Comparison of ENCODE assay signal across 33 cellular contexts in the genomic region with DNA sequence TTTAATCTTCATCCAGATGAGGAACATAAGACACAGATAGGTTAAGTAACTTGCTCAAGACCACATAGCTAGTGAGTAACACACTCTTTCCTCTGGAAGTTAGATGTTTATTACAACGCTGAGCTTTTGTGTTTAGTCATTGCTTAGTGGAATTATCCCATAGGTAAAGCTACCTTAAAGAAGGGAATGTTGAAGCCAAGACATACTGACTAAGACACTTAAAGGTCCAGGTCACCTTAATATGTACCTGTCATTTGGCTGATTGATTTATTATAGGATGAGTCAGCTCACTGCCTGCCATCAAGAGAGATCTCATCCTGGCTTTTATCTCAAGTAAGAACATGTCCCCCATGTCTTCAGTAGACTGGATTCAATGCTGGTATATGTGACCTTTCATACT. TPM values are rescaled to one million over a fixed set of nuclear protein-coding genes. Genes with fewer than 3 reads are reported as not detected.
DNase-seq lines count a peak whose midpoint lies in the region; ATAC-seq, FAIRE-seq and TF ChIP-seq lines count a peak whose summit lies in the region.
"Had no signal": no experiment of that assay in that cellular context is flagged by ENCODE, and none has a peak within 500 bp of the region (broad histone marks: within the 10 kb centered on the region; RNA-seq: fewer than 3 reads in every experiment).

No MANE protein-coding gene starts in this region.

- no peak for TF ChIP-seq EP300 in K562 (IDR thresholded peaks at IDR 0.05; ENCODE audit: low read length)

- H3K9me3 ChIP-seq in HCT116 (ENCODE audit: control insufficient read depth in 1 of 2, insufficient read depth in 1 of 2, low read depth in 1 of 2, low read length in 2 of 2) (no peaks in the 10 kb centered on the region), K562 (replicated peaks; ENCODE audit: control insufficient read depth, insufficient read depth, low read depth, low read length) (no peaks in the 10 kb centered on the region), MG63 (no peaks in the 10 kb centered on the region)
- H3K9me3 ChIP-seq: A549; BLaER1 treated with 17β-estradiol and CSF1 and Interleukin-3, amounts not matched to agents 10 nM and 100 nM had no signal

- TF ChIP-seq CTCF in HCT116 (IDR thresholded peaks at IDR 0.05 in 2 of 3, conservative IDR thresholded peaks at IDR 0.05 in 1 of 3; ENCODE audit: borderline replicate concordance in 1 of 3, insufficient read depth in 1 of 3, low read depth in 2 of 3, low read length in 2 of 3) (no peak), K562 (IDR thresholded peaks at IDR 0.05 in 2 of 3, conservative IDR thresholded peaks at IDR 0.05 in 1 of 3; ENCODE audit: insufficient read depth in 2 of 3, low read depth in 1 of 3, low read length in 3 of 3) (no peak)

- BruUV-seq in HCT116 (replicated peaks; lab: Mats Ljungman, UMichigan) = no TSS peak
- BruUV-seq in K562 (replicated peaks; lab: Mats Ljungman, UMichigan) = no TSS peak

- DNase-seq in HCT116 (ENCODE audit: low read depth, low spot score) = no peak
- DNase-seq in M059J (ENCODE audit: low read depth) = peak; percentile 8
- DNase-seq in K562 (ENCODE audit: extremely low read depth in 1 of 4, low spot score in 3 of 4) = no peak
- DNase-seq in NCI-H2227 (lab: John Stamatoyannopoulos, UW; ENCODE audit: unreplicated experiment) = no peak
- DNase-seq in HT-29 (ENCODE audit: low spot score) = no peak
- DNase-seq in HTR-8/SVneo (ENCODE audit: insufficient read length, low spot score) = no peak
- no peak for DNase-seq in MG63
- DNase-seq: AML-193; CD4-positive, alpha-beta T cell; DMS79; EL; GDM1; GM23248; H7; HFFc6; IMR-90; NCI-H1092 treated with DMSO at 0.1 percent for 48 hours; NCI-H1436; NCI-H187; NCI-H2081 treated with DMSO at 0.1 percent for 48 hours; NCI-H2171; NCI-H524 treated with DMSO at 0.1 percent for 48 hours; NCI-H774; PC-9; SHP77 treated with DMSO at 0.1 percent for 48 hours; SW 1271 had no signal

- H2AFZ ChIP-seq in HCT116 (ENCODE audit: low read depth, low read length, poor library complexity, severe bottlenecking) = no peak overlapping the region
- H2AFZ ChIP-seq in K562 (ENCODE audit: low read depth, low read length) = no peak overlapping the region
- H2AFZ ChIP-seq: GM23248, PC-9 had no signal

- H3K4me1 ChIP-seq in HCT116 (ENCODE audit: control insufficient read depth in 1 of 2, insufficient read depth in 2 of 2, low read length in 2 of 2) = peaks cover 0 to 7% of the 10 kb centered on the region in 2 experiments; a peak in 2 of 4 replicates
- no peaks in the 10 kb centered on the region for H3K4me1 ChIP-seq in K562 (replicated peaks in 1 of 2; ENCODE audit: control insufficient read depth in 2 of 2, insufficient read depth in 2 of 2, low read length in 2 of 2)
- H3K4me1 ChIP-seq: A549 had no signal

- POLR2A ChIA-PET in HCT116 (lab: Charles Lee) (no interaction called here), K562 (lab: Yijun Ruan, JAX) (interaction anchor here (0.8 kb wide), 1 partner anchor 407 kb away, joined by 3 read pairs; no protein-coding TSS in a partner anchor)

- H3K36me3 ChIP-seq in HCT116 (ENCODE audit: control insufficient read depth in 1 of 2, insufficient read depth in 2 of 2, low read length in 2 of 2) = no peaks in the 10 kb centered on the region
- no peaks in the 10 kb centered on the region for H3K36me3 ChIP-seq in K562 (ENCODE audit: control insufficient read depth, insufficient read depth, low read length)
- H3K36me3 ChIP-seq in MG63 = no peaks in the 10 kb centered on the region
- H3K36me3 ChIP-seq: BLaER1 treated with 17β-estradiol and CSF1 and Interleukin-3, amounts not matched to agents 10 nM and 100 nM had no signal

- RAD21 ChIA-PET in HCT116 (lab: Charles Lee; ENCODE audit: low non-redundant PET in 1 of 2, low total read pairs in 2 of 2, uncharacterized antibody in 2 of 2, unreplicated experiment in 2 of 2) = no interaction called here

- H3K4me2 ChIP-seq in HCT116 (ENCODE audit: low read length) (no peak overlapping the region), K562 (ENCODE audit: insufficient read depth, low read length) (no peak overlapping the region)
- H3K4me2 ChIP-seq: A549; BLaER1 treated with 17β-estradiol and CSF1 and Interleukin-3, amounts not matched to agents 10 nM and 100 nM; KMS-11; PC-9 had no signal

- intact Hi-C loops in HCT116 (cut with micrococcal nuclease) (no loop called here), K562 (cut with micrococcal nuclease) (no loop called here)

- no peak overlapping the region for H3K9ac ChIP-seq in HCT116 (ENCODE audit: low read length)
- no peak overlapping the region for H3K9ac ChIP-seq in K562 (ENCODE audit: insufficient read depth in 1 of 2, low read depth in 2 of 2, low read length in 2 of 2)
- H3K9ac ChIP-seq: BLaER1 treated with 17β-estradiol and CSF1 and Interleukin-3, amounts not matched to agents 10 nM and 100 nM; GM23248; KMS-11 had no signal

- CTCF ChIA-PET in HCT116 (lab: Charles Lee) = no interaction called here
- CTCF ChIA-PET in K562 (lab: Yijun Ruan, JAX; ENCODE audit: low intra/inter-chr PET ratio) = no interaction called here

- in situ Hi-C loops in K562 (cut with MboI) = no loop called here

- H3K27ac ChIP-seq in HCT116 (ENCODE audit: low read depth, low read length) (no peak overlapping the region), K562 (ENCODE audit: extremely low read depth, low read depth, low read length) (no peak overlapping the region)
- H3K27ac ChIP-seq: A549; BLaER1 treated with 17β-estradiol and CSF1 and Interleukin-3, amounts not matched to agents 10 nM and 100 nM; GM23248; KMS-11; PC-9; SK-N-MC had no signal

- H3K79me2 ChIP-seq in HCT116 (ENCODE audit: insufficient read depth, low read length) (no peaks in the 10 kb centered on the region), K562 (ENCODE audit: control insufficient read depth, insufficient read depth, low read length) (no peaks in the 10 kb centered on the region)

- H3K9me2 ChIP-seq in HCT116 (ENCODE audit: insufficient read depth) = no peaks in the 10 kb centered on the region

- H3K4me3 ChIP-seq in HCT116 (replicated peaks in 1 of 2; ENCODE audit: low read depth in 1 of 2, low read length in 2 of 2) (no peak overlapping the region), K562 (no peak overlapping the region), MG63 (no peak overlapping the region)
- H3K4me3 ChIP-seq: A549; BLaER1 treated with 17β-estradiol and CSF1 and Interleukin-3, amounts not matched to agents 10 nM and 100 nM; GM12878; GM23248; PC-9; SK-N-MC had no signal

- H3K27me3 ChIP-seq in HCT116 (ENCODE audit: insufficient read depth, low read length) (no peaks in the 10 kb centered on the region), K562 (ENCODE audit: control insufficient read depth in 2 of 2, insufficient read depth in 2 of 2, low read length in 2 of 2) (no peaks in the 10 kb centered on the region), MG63 (no peaks in the 10 kb centered on the region)
- H3K27me3 ChIP-seq: BLaER1 treated with 17β-estradiol and CSF1 and Interleukin-3, amounts not matched to agents 10 nM and 100 nM had no signal

- H4K20me1 ChIP-seq in HCT116 (ENCODE audit: insufficient read depth) (no peaks in the 10 kb centered on the region), K562 (replicated peaks; ENCODE audit: control insufficient read depth, insufficient read depth, low read length) (no peaks in the 10 kb centered on the region)
- H4K20me1 ChIP-seq: BLaER1 treated with 17β-estradiol and CSF1 and Interleukin-3, amounts not matched to agents 10 nM and 100 nM had no signal

- ATAC-seq in HCT116 (peak; percentile 54; the same call in 1 of the 2 replicates), K562 (no peak), esophagus mucosa (peak; percentile 55)
- ATAC-seq: A549, GM12878 had no signal

- no peak for FAIRE-seq in K562 (lab: Jason Lieb, UNC)
- no peak for FAIRE-seq in HTR-8/SVneo (lab: Jason Lieb, UNC)
- FAIRE-seq: A549, D721Med, GM12878 had no signal

- WGBS in K562 (ENCODE audit: insufficient coverage, low coverage, missing lambda C conversion rate) = 0% methylated on average over 1 of the region's 1 CpG

- TF ChIP-seq POLR2A in HCT116 (IDR thresholded peaks at IDR 0.05; ENCODE audit: borderline replicate concordance, extremely low read depth, insufficient read depth, insufficient read length) (no peak), K562 (conservative IDR thresholded peaks at IDR 0.05) (no peak)

- no peaks in the 10 kb centered on the region for H3K9me1 ChIP-seq in K562 (ENCODE audit: control insufficient read depth, insufficient read depth, low read length)

- TF ChIP-seq RAD21 in HCT116 (IDR thresholded peaks at IDR 0.05; ENCODE audit: low read depth) (no peak), K562 (CRISPR knock-in tag; conservative IDR thresholded peaks at IDR 0.05 in 1 of 2, IDR thresholded peaks at IDR 0.05 in 1 of 2) (no peak)

TF ChIP-seq in HCT116, 20 proteins besides CTCF, POLR2A, EP300 and RAD21 (continues in another document):
- no peak for TF ChIP-seq YY1 (IDR thresholded peaks at IDR 0.05; ENCODE audit: extremely low read depth, insufficient replicate concordance, low read depth, low read length)

TF ChIP-seq in K562, 482 proteins besides CTCF, POLR2A, EP300 and RAD21 (continues in another document):
- 0 out of 2 replicates have a peak, but pooled peaks have one; percentile 5 for TF ChIP-seq JUND (IDR thresholded peaks at IDR 0.05; ENCODE audit: borderline replicate concordance, low read depth, low read length)
- no peak for TF ChIP-seq JUND (tag; IDR thresholded peaks at IDR 0.05; ENCODE audit: borderline replicate concordance, low read depth, low read length)

RNA-seq across cellular contexts. Expression of gene KDR, which starts 53.4 kb away (rescaled TPM):
- total RNA-seq in HCT116 (2021; ENCODE audit: unreplicated experiment) = 0.52 TPM
- polyA plus RNA-seq in HCT116 (2012) = 0.10 and 0.15 TPM in 2 replicates
- total RNA-seq in M059J (2014; rRNA removed; shearing (Covaris generic)) = 0.27 and 0.42 TPM in 2 replicates
- not detected in 2 replicates for total RNA-seq in K562 (2011; cell fraction: chromatin; rRNA removed; ENCODE audit: low replicate concordance)
- total RNA-seq in K562 (2011; cell fraction: nucleolus; rRNA removed) = not detected in 2 replicates
- total RNA-seq in K562 (2011; cell fraction: nucleoplasm; rRNA removed) = not detected in 2 replicates
- total RNA-seq in K562 (2014; rRNA removed) = not detected in 2 replicates
- total RNA-seq in K562 (2014; rRNA removed; fragmentation: Illumina TruSeq; extraction: Trizol) = not detected in 2 replicates
- total RNA-seq in K562 (2015; rRNA removed; fragmentation: Illumina TruSeq; extraction: Trizol) = not detected in 2 replicates
- total RNA-seq in K562 (2021) = 0.11 and 0.13 TPM in 2 replicates
- not detected in 2 replicates for polyA plus RNA-seq in K562 (2011; rRNA removed)
- 0.01 TPM in 2 replicates for polyA plus RNA-seq in K562 (2011; cell fraction: cytosol; rRNA removed)
- not detected in 2 replicates for polyA plus RNA-seq in K562 (2011; cell fraction: nucleus; rRNA removed)
- 0.01 TPM in 1 of 2 replicates, not detected in the other for polyA plus RNA-seq in K562 (2012)
- not detected in 2 replicates for polyA plus RNA-seq in K562 (2014; fragmentation: Illumina TruSeq; extraction: Trizol)
- not detected for polyA plus RNA-seq in K562 (2014; fragmentation: Nextera tagmentation; extraction: Ambion mirVana)
- not detected in 2 replicates for polyA plus RNA-seq in K562 (2014; rRNA removed)
- not detected in 2 replicates for polyA minus RNA-seq in K562 (2011; rRNA and poly(A)+ RNA removed)
- not detected in 2 replicates for polyA minus RNA-seq in K562 (2011; cell fraction: cytosol; rRNA and poly(A)+ RNA removed)
- polyA minus RNA-seq in K562 (2011; cell fraction: nucleus; rRNA and poly(A)+ RNA removed) = not detected in 2 replicates
- 4.2 TPM for total RNA-seq in esophagus mucosa
- not detected in 2 replicates for total RNA-seq in HT-29 (2014; rRNA removed; shearing (Covaris generic))
- not detected in 2 replicates for total RNA-seq in MG63 (2014; rRNA removed; shearing (Covaris generic); ENCODE audit: low replicate concordance)
- total RNA-seq: CD4-positive, alpha-beta T cell; GM23248; HFFc6; IMR-90 had no signal
- polyA plus RNA-seq: A549, IMR-90 had no signal

Comparison
In these comparisons a context has a peak if more than half of its experiments do, and no peak if none do; other contexts are left out.
1. Of the 22 proteins assayed by ChIP-seq in both K562 and HCT116: peak only in K562: none; only in HCT116: FOSL1; in both: none; in neither: 20; mixed calls (peak in some experiments, not most) for 1.